1 cellular context compared by ENCODE assay signal in the genomic region with DNA sequence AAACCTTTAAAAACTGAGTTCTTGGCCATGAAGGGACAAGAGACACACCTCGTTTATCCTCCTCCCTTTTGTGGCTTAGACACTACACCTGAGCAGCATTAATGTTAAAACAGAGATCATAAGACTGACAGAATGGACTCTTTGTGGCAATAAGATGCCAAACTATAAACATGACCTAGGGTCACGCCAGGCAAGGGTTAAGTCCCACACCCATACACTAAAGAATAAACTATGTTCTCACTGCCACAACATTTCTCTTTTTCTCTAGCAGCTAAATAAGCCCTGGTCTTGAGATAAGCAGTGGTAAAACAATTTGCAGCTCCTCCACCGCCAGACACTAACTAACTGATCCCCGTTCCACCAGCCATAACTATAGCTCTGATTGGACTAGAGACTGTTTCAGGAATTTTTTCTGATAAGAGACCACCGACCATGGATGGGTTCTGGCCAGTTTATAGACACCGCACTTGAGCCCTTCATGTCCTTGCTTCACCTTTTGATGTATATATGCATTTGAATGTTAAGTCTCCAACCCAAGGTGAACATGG.
TF ChIP-seq lines count a peak whose summit lies in the region.

No MANE protein-coding gene starts in this region.

TF ChIP-seq in K562, 482 proteins besides CTCF, POLR2A, EP300 and RAD21:
- no peak for TF ChIP-seq ETV1 (tag; conservative IDR thresholded peaks at IDR 0.05; ENCODE audit: low read depth)
- TF ChIP-seq, protein P1, sequence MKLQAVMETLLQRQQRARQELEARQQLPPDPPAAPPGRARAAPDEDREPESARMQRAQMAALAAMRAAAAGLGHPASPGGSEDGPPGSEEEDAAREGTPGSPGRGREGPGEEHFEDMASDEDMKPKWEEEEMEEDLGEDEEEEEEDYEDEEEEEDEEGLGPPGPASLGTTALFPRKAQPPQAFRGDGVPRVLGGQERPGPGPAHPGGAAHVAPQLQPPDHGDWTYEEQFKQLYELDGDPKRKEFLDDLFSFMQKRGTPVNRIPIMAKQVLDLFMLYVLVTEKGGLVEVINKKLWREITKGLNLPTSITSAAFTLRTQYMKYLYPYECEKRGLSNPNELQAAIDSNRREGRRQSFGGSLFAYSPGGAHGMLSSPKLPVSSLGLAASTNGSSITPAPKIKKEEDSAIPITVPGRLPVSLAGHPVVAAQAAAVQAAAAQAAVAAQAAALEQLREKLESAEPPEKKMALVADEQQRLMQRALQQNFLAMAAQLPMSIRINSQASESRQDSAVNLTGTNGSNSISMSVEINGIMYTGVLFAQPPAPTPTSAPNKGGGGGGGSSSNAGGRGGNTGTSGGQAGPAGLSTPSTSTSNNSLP (IDR thresholded peaks at IDR 0.05; ENCODE audit: borderline replicate concordance, low read depth, low read length): no peak
- TF ChIP-seq, protein P2, sequence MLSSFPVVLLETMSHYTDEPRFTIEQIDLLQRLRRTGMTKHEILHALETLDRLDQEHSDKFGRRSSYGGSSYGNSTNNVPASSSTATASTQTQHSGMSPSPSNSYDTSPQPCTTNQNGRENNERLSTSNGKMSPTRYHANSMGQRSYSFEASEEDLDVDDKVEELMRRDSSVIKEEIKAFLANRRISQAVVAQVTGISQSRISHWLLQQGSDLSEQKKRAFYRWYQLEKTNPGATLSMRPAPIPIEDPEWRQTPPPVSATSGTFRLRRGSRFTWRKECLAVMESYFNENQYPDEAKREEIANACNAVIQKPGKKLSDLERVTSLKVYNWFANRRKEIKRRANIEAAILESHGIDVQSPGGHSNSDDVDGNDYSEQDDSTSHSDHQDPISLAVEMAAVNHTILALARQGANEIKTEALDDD (IDR thresholded peaks at IDR 0.05): peak; percentile 60; the same call in 1 of the 2 replicates
- TF ChIP-seq FOXK2 (conservative IDR thresholded peaks at IDR 0.05 in 1 of 2, IDR thresholded peaks at IDR 0.05 in 1 of 2; ENCODE audit: low read depth in 2 of 2): 0 out of 4 replicates have a peak, but pooled peaks of 1 of the 2 experiments have one; percentile 38
